In the genomic region with DNA sequence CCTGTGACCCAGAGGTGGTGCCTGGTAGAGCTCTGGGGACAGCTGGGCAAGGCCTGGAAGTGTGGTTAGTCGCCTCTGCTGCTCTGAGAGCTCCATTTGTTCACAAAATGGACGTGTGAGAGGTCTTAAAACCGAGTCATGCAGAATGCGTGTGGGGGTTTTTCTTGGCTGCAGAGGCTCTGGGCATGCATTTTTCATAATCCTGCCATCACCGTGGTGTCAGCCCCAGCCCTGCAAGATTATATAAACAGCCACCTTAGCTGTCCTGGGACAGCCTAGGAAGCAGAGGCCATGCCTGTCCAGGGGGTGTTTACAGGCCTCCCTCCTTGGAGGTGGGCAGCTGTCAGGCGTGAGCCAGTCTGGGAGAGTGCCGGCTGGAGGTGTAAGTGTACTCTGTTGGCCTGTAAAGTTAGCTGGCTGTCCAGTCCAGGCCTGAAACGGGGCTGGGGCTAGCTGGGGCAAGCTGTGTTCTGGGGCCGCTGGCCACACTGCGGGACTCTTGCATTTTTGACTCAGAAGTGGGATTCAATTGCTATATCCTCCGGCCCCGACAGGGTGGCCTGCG, we compare ENCODE assay signal across 1 cellular context.
TF ChIP-seq lines count a peak whose summit lies in the region.

No MANE protein-coding gene starts in this region.

TF ChIP-seq in SK-N-SH treated with all-trans-retinoic acid at 6 μM for 48 hours, 23 proteins besides CTCF, POLR2A, EP300 and RAD21 (continued from another document):
- TF ChIP-seq ZNF565 (CRISPR knock-in tag; conservative IDR thresholded peaks at IDR 0.05; ENCODE audit: low read depth) = no peak
- TF ChIP-seq, protein P1, sequence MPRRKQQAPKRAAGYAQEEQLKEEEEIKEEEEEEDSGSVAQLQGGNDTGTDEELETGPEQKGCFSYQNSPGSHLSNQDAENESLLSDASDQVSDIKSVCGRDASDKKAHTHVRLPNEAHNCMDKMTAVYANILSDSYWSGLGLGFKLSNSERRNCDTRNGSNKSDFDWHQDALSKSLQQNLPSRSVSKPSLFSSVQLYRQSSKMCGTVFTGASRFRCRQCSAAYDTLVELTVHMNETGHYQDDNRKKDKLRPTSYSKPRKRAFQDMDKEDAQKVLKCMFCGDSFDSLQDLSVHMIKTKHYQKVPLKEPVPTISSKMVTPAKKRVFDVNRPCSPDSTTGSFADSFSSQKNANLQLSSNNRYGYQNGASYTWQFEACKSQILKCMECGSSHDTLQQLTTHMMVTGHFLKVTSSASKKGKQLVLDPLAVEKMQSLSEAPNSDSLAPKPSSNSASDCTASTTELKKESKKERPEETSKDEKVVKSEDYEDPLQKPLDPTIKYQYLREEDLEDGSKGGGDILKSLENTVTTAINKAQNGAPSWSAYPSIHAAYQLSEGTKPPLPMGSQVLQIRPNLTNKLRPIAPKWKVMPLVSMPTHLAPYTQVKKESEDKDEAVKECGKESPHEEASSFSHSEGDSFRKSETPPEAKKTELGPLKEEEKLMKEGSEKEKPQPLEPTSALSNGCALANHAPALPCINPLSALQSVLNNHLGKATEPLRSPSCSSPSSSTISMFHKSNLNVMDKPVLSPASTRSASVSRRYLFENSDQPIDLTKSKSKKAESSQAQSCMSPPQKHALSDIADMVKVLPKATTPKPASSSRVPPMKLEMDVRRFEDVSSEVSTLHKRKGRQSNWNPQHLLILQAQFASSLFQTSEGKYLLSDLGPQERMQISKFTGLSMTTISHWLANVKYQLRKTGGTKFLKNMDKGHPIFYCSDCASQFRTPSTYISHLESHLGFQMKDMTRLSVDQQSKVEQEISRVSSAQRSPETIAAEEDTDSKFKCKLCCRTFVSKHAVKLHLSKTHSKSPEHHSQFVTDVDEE (CRISPR knock-in tag; IDR thresholded peaks at IDR 0.05) = no peak
- no peak for TF ChIP-seq TOX (CRISPR knock-in tag; IDR thresholded peaks at IDR 0.05; ENCODE audit: borderline replicate concordance)
- no peak for TF ChIP-seq RARB (CRISPR knock-in tag; IDR thresholded peaks at IDR 0.05)
- TF ChIP-seq, protein P2, sequence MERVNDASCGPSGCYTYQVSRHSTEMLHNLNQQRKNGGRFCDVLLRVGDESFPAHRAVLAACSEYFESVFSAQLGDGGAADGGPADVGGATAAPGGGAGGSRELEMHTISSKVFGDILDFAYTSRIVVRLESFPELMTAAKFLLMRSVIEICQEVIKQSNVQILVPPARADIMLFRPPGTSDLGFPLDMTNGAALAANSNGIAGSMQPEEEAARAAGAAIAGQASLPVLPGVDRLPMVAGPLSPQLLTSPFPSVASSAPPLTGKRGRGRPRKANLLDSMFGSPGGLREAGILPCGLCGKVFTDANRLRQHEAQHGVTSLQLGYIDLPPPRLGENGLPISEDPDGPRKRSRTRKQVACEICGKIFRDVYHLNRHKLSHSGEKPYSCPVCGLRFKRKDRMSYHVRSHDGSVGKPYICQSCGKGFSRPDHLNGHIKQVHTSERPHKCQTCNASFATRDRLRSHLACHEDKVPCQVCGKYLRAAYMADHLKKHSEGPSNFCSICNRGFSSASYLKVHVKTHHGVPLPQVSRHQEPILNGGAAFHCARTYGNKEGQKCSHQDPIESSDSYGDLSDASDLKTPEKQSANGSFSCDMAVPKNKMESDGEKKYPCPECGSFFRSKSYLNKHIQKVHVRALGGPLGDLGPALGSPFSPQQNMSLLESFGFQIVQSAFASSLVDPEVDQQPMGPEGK (CRISPR knock-in tag; IDR thresholded peaks at IDR 0.05; ENCODE audit: borderline replicate concordance) = no peak
- TF ChIP-seq ZFP30 (CRISPR knock-in tag; IDR thresholded peaks at IDR 0.05) = no peak
- TF ChIP-seq CSDC2 (CRISPR knock-in tag; IDR thresholded peaks at IDR 0.05) = no peak
- TF ChIP-seq ZNF8 (CRISPR knock-in tag; IDR thresholded peaks at IDR 0.05) = no peak
- no peak for TF ChIP-seq ZC3H10 (CRISPR knock-in tag; IDR thresholded peaks at IDR 0.05)
- TF ChIP-seq ESRRG (CRISPR knock-in tag; IDR thresholded peaks at IDR 0.05) = no peak
- no peak for TF ChIP-seq TCF4 (CRISPR knock-in tag; IDR thresholded peaks at IDR 0.05; ENCODE audit: borderline replicate concordance)
- TF ChIP-seq BACH2 (CRISPR knock-in tag; IDR thresholded peaks at IDR 0.05; ENCODE audit: borderline replicate concordance) = no peak
- no peak for TF ChIP-seq ZNF70 (CRISPR knock-in tag; IDR thresholded peaks at IDR 0.05)
- no peak for TF ChIP-seq SNAI2 (CRISPR knock-in tag; IDR thresholded peaks at IDR 0.05)
- no peak for TF ChIP-seq ZFP3 (CRISPR knock-in tag; IDR thresholded peaks at IDR 0.05)
- TF ChIP-seq PPARA (CRISPR knock-in tag; IDR thresholded peaks at IDR 0.05; ENCODE audit: borderline replicate concordance) = no peak
- TF ChIP-seq, protein P3, sequence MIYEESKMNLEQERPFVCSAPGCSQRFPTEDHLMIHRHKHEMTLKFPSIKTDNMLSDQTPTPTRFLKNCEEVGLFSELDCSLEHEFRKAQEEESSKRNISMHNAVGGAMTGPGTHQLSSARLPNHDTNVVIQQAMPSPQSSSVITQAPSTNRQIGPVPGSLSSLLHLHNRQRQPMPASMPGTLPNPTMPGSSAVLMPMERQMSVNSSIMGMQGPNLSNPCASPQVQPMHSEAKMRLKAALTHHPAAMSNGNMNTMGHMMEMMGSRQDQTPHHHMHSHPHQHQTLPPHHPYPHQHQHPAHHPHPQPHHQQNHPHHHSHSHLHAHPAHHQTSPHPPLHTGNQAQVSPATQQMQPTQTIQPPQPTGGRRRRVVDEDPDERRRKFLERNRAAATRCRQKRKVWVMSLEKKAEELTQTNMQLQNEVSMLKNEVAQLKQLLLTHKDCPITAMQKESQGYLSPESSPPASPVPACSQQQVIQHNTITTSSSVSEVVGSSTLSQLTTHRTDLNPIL (CRISPR knock-in tag; IDR thresholded peaks at IDR 0.05; ENCODE audit: low read depth) = no peak
- TF ChIP-seq ARNTL (CRISPR knock-in tag; IDR thresholded peaks at IDR 0.05; ENCODE audit: borderline replicate concordance, low read depth) = no peak
